ENCODE assay signal across 8 cellular contexts in the genomic region with DNA sequence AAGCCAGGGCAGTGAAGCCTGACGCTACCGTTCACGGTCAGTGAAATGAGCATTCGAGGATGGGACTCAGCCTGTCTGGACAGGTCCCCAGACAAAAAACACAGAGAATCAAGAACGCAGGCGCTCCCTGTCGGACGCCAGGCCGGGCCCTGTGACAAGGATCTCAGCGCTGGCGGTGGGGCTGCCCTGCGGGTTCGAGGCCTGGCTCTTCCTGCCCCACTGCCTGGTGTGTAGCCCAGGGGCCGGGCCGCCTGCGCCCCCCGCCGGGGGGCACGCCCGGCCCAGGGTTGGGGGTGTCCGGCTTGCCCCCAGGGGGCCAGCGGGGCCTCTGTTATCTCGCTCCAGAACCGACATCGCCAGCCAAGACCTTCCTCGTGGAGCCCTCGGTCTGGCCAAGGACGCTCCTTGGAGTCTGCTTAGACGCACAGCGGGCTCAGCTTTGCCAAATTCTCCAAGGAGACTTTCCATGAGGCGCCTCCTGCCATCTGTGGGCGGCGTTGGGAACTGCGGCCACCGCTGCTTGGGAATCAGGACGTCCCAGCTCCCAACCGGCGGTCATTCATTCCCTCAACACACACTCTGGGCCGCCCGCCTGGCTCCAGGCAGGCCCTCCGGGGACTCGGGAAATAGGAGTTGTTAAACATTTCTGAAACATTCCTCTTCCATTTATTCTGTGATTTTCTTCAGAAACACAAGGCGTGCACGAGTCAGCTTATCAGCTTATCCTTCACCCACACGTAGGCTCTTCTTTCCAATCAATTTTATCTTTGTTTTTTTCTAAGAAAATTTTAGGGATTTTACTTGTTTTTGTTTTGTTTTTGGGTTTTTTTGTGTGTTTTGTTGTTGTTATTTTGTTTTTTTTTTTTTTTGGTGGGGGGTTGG. TPM values are rescaled to one million over a fixed set of nuclear protein-coding genes. Genes with fewer than 3 reads are reported as not detected.
DNase-seq lines count a peak whose midpoint lies in the region; ATAC-seq and TF ChIP-seq lines count a peak whose summit lies in the region.

No MANE protein-coding gene starts in this region.

- CTCF ChIA-PET in naive thymus-derived CD4-positive, alpha-beta T cell (lab: Charles Lee), result interaction anchor here (0.6 to 0.9 kb wide), 2 partner anchors 318 to 495 kb away, joined by 3 read pairs; no protein-coding TSS in a partner anchor

- peaks cover 0 to 14% (median 6%) of the 10 kb centered on the region in 7 donors for H3K4me1 Mint-ChIP-seq in naive thymus-derived CD4-positive, alpha-beta T cell

- H3K27ac Mint-ChIP-seq in naive thymus-derived CD4-positive, alpha-beta T cell, result no peak overlapping the region

- H3K36me3 ChIP-seq in HUES6 (ENCODE audit: control insufficient read depth, insufficient read depth, low read length), result no peaks in the 10 kb centered on the region
- no peaks in the 10 kb centered on the region for H3K36me3 ChIP-seq in SJCRH30
- no peaks in the 10 kb centered on the region for H3K36me3 ChIP-seq in fibroblast of lung (ENCODE audit: control insufficient read depth, insufficient read depth, low read length)
- H3K36me3 ChIP-seq in naive thymus-derived CD4-positive, alpha-beta T cell (ENCODE audit: control insufficient read depth in 2 of 3, insufficient read depth in 3 of 3, low read length in 3 of 3), result no peaks in the 10 kb centered on the region

- H3K4me1 ChIP-seq in HUES6 (ENCODE audit: control insufficient read depth, insufficient read depth, low read length) (peaks cover 14% of the 10 kb centered on the region), SJCRH30 (no peaks in the 10 kb centered on the region), fibroblast of lung (ENCODE audit: control insufficient read depth, extremely low read depth, insufficient read depth, low read length) (no peaks in the 10 kb centered on the region)
- no peaks in the 10 kb centered on the region for H3K4me1 ChIP-seq in naive thymus-derived CD4-positive, alpha-beta T cell (ENCODE audit: control insufficient read depth in 2 of 2, insufficient read depth in 2 of 2, low read length in 2 of 2)

- no peaks in the 10 kb centered on the region for H3K9me3 ChIP-seq in HUES6 (ENCODE audit: control insufficient read depth, insufficient read depth, low read depth, low read length)
- no peaks in the 10 kb centered on the region for H3K9me3 ChIP-seq in SJCRH30 (replicated peaks)
- no peaks in the 10 kb centered on the region for H3K9me3 ChIP-seq in fibroblast of lung (ENCODE audit: control insufficient read depth, insufficient read depth, low read depth, low read length)
- H3K9me3 ChIP-seq in naive thymus-derived CD4-positive, alpha-beta T cell (ENCODE audit: control insufficient read depth in 2 of 3, low read length in 3 of 3), result no peaks in the 10 kb centered on the region

- H3K4me3 ChIP-seq in HUES6 (ENCODE audit: low read depth, low read length) (peak overlapping the region; percentile 16; the same call in 1 of the 2 replicates), SJCRH30 (no peak overlapping the region), fibroblast of lung (replicated peaks in 1 of 4; ENCODE audit: control extremely low read depth in 1 of 4, insufficient read depth in 1 of 4, low read depth in 3 of 4, low read length in 4 of 4) (no peak overlapping the region)
- no peak overlapping the region for H3K4me3 ChIP-seq in naive thymus-derived CD4-positive, alpha-beta T cell (ENCODE audit: low read length)

- no peak overlapping the region for H3K27ac ChIP-seq in HUES6 (ENCODE audit: low read depth, low read length)
- no peak overlapping the region for H3K27ac ChIP-seq in SJCRH30
- H3K27ac ChIP-seq in fibroblast of lung (ENCODE audit: insufficient read depth, low read length), result no peak overlapping the region
- no peak overlapping the region for H3K27ac ChIP-seq in naive thymus-derived CD4-positive, alpha-beta T cell (ENCODE audit: low read depth, low read length)

- intact Hi-C loops in naive thymus-derived CD4-positive, alpha-beta T cell (cut with micrococcal nuclease), result loop anchor here in 1 of 2 donors (2.0 kb wide), 1 partner anchor 495 kb away; no protein-coding TSS in a partner anchor

- peak; percentile 36 for DNase-seq in NCI-H1694 (lab: John Stamatoyannopoulos, UW)
- DNase-seq in NCI-H1694 treated with DMSO at 0.1 percent for 48 hours (lab: John Stamatoyannopoulos, UW), result no peak
- peak; percentile 66 to 78 for DNase-seq in SJCRH30
- DNase-seq in fibroblast of lung (ENCODE audit: low read depth in 2 of 2), result peak; percentile 78 to 80
- no peak for DNase-seq in naive thymus-derived CD4-positive, alpha-beta T cell
- no peak for DNase-seq in stimulated activated naive CD4-positive, alpha-beta T cell (lab: John Stamatoyannopoulos, UW)

- peak overlapping the region; percentile 15 for H3K4me2 ChIP-seq in fibroblast of lung (ENCODE audit: extremely low read depth, insufficient read depth, low read length)

- H2AFZ ChIP-seq in fibroblast of lung (ENCODE audit: low read length), result no peak overlapping the region

- peaks cover 0 to 3% (median 0%) of the 10 kb centered on the region in 11 donors for H3K9me3 Mint-ChIP-seq in naive thymus-derived CD4-positive, alpha-beta T cell

- H4K20me1 ChIP-seq in fibroblast of lung (ENCODE audit: control insufficient read depth, extremely low read depth, insufficient read depth, low read length), result no peaks in the 10 kb centered on the region

- H3K4me3 Mint-ChIP-seq in naive thymus-derived CD4-positive, alpha-beta T cell, result peak overlapping the region in 1 of 10 donors; percentile 66

- H3K27me3 ChIP-seq in HUES6 (ENCODE audit: control insufficient read depth, insufficient read depth, low read length) (no peaks in the 10 kb centered on the region; the same call in 1 of the 2 replicates), SJCRH30 (peaks cover 8% of the 10 kb centered on the region; the same call in 1 of the 2 replicates), fibroblast of lung (ENCODE audit: control insufficient read depth, insufficient read depth, low read length) (peaks cover 29% of the 10 kb centered on the region)
- peaks cover 9 to 20% of the 10 kb centered on the region in 2 donors for H3K27me3 ChIP-seq in naive thymus-derived CD4-positive, alpha-beta T cell (ENCODE audit: control insufficient read depth in 2 of 2, insufficient read depth in 2 of 2, low read length in 2 of 2)

- H3K9ac ChIP-seq in HUES6 (ENCODE audit: low read length), result no peak overlapping the region
- H3K9ac ChIP-seq in fibroblast of lung (ENCODE audit: insufficient read depth, low read length), result peak overlapping the region; percentile 11

- no peaks in the 10 kb centered on the region for H3K79me2 ChIP-seq in fibroblast of lung (ENCODE audit: control insufficient read depth, insufficient read depth, low read length)

- H3K27me3 Mint-ChIP-seq in naive thymus-derived CD4-positive, alpha-beta T cell, result peaks cover 61 to 67% (median 66%) of the 10 kb centered on the region in 5 donors

- ATAC-seq in naive thymus-derived CD4-positive, alpha-beta T cell, result peak; percentile 46
- ATAC-seq in HG02763 (IDR thresholded peaks at IDR 0.05; ENCODE audit: unreplicated experiment), result no peak

- TF ChIP-seq CTCF in fibroblast of lung (conservative IDR thresholded peaks at IDR 0.05 in 1 of 2, IDR thresholded peaks at IDR 0.05 in 1 of 2; ENCODE audit: low read depth in 1 of 2, low read length in 2 of 2), result peak; percentile 75 to 94

- peaks cover 0 to 5% (median 0%) of the 10 kb centered on the region in 5 donors for H3K36me3 Mint-ChIP-seq in naive thymus-derived CD4-positive, alpha-beta T cell

- POLR2A ChIA-PET in naive thymus-derived CD4-positive, alpha-beta T cell (lab: Charles Lee), result no interaction called here

RNA-seq across cellular contexts. Expression of gene RIPK4, which starts 11.3 kb away (rescaled TPM):
- total RNA-seq in SJCRH30 (2014; rRNA removed; shearing (Covaris generic)), result not detected in 2 replicates
- total RNA-seq in fibroblast of lung, result under 0.01 TPM in 2 replicates
- polyA plus RNA-seq in fibroblast of lung, result 0.01 TPM in 1 of 2 replicates, not detected in the other
- 0.03 TPM in 1 of 2 replicates, not detected in the other for polyA plus RNA-seq in fibroblast of lung (2012)
- not detected in 2 replicates for polyA minus RNA-seq in fibroblast of lung (ENCODE audit: low replicate concordance)
- total RNA-seq in naive thymus-derived CD4-positive, alpha-beta T cell, result 1 to 10 TPM in 1 of 5 experiments, under 1 TPM in 3, not detected in 1; 0.30 to 2.2 (median 0.62) TPM
- polyA plus RNA-seq in naive thymus-derived CD4-positive, alpha-beta T cell, result under 1 TPM; 0.24 to 0.33 TPM

Comparison
In these comparisons a context has a peak if more than half of its experiments do, and no peak if none do; other contexts are left out.
1. DNase-seq: peak in NCI-H1694 (single experiment), SJCRH30 (2 of 2) and fibroblast of lung (2 of 2); none in NCI-H1694 treated with DMSO at 0.1 percent for 48 hours (single experiment), naive thymus-derived CD4-positive, alpha-beta T cell (0 of 9) and stimulated activated naive CD4-positive, alpha-beta T cell (0 of 6).